Comparison of ENCODE assay signal across 37 cellular contexts in the genomic region with DNA sequence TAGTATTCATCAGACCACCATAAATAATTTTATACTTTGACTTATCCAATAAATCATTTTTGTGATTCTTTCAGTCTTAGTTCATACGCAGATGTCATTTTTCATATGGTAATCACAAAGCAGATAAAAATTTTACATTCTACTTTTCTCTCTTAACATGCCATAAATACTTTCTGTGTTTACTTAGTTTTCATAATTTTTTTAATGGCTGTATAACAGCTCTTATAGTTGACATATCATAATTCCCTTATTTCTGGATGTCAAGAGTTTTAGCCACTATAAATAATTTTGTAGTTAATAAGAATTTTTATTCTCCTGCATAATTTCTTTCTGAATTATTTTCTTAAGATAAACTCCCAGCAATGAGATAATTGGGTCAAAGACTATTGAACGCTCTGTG.
A peak's percentile ranks its signal among the peaks of the same experiment; 100 is the strongest.
DNase-seq lines count a peak whose midpoint lies in the region; ATAC-seq, FAIRE-seq and TF ChIP-seq lines count a peak whose summit lies in the region.
"Had no signal": no experiment of that assay in that cellular context is flagged by ENCODE, and none has a peak within 500 bp of the region (broad histone marks: within the 10 kb centered on the region; RNA-seq: fewer than 3 reads in every experiment).

No MANE protein-coding gene starts in this region.

- no peak for TF ChIP-seq RAD21 in SK-N-SH (IDR thresholded peaks at IDR 0.05; ENCODE audit: low read length)

- TF ChIP-seq CTCF in SK-N-SH (IDR thresholded peaks at IDR 0.05) (no peak), mesothelial cell of epicardium (IDR thresholded peaks at IDR 0.05; ENCODE audit: unreplicated experiment) (no peak)

- H3F3A ChIP-seq in SK-N-SH (replicated peaks; ENCODE audit: insufficient read depth) = no peaks in the 10 kb centered on the region

- H3K4me3 ChIP-seq in SK-N-SH (ENCODE audit: low read depth in 2 of 2, low read length in 1 of 2) = no peak overlapping the region
- H3K4me3 ChIP-seq in small intestine (ENCODE audit: low read depth in 1 of 2, low read length in 2 of 2) = no peak overlapping the region
- H3K4me3 ChIP-seq: A549; BLaER1; BLaER1 treated with 17β-estradiol and CSF1 and Interleukin-3, amounts not matched to agents 10 nM and 100 nM had no signal

- no peaks in the 10 kb centered on the region for H3K79me2 ChIP-seq in SK-N-SH (ENCODE audit: insufficient read depth)

- H3K9me3 ChIP-seq in SK-N-SH (no peaks in the 10 kb centered on the region), small intestine (ENCODE audit: control insufficient read depth, low read depth) (no peaks in the 10 kb centered on the region)
- H3K9me3 ChIP-seq: A549, BE2C, BLaER1, Caco-2 had no signal

- CTCF ChIA-PET in SK-N-SH (lab: Yijun Ruan, JAX) = no interaction called here

- H3K4me1 ChIP-seq in SK-N-SH (ENCODE audit: control insufficient read depth in 1 of 2, insufficient read depth in 2 of 2, low read depth in 1 of 2, low read length in 1 of 2) = peaks cover 8% of the 10 kb centered on the region in 2 experiments; a peak in 3 of 4 replicates
- H3K4me1 ChIP-seq in small intestine (ENCODE audit: control insufficient read depth in 2 of 2, insufficient read depth in 1 of 2, low read depth in 1 of 2, low read length in 1 of 2) = no peaks in the 10 kb centered on the region
- H3K4me1 ChIP-seq: A549; BLaER1; BLaER1 treated with 17β-estradiol and CSF1 and Interleukin-3, amounts not matched to agents 10 nM and 100 nM; Caco-2 had no signal

- no peak for ATAC-seq in SK-N-SH treated with all-trans-retinoic acid at 6 μM for 48 hours
- ATAC-seq: A549; CD8-positive, alpha-beta T cell had no signal

- H3K4me3 Mint-ChIP-seq in mesothelial cell of epicardium = no peak overlapping the region
- H3K4me3 Mint-ChIP-seq: B cell; CD14-positive monocyte; CD4-positive, alpha-beta memory T cell; CD4-positive, alpha-beta T cell; CD4-positive, CD25-positive, alpha-beta regulatory T cell; CD8-positive, alpha-beta memory T cell; CD8-positive, alpha-beta T cell had no signal

- H3K4me1 Mint-ChIP-seq in mesothelial cell of epicardium = peaks cover 10% of the 10 kb centered on the region
- H3K4me1 Mint-ChIP-seq: B cell; CD4-positive, CD25-positive, alpha-beta regulatory T cell; CD8-positive, alpha-beta memory T cell had no signal

- DNase-seq in SK-N-SH (no peak), frontal cortex (ENCODE audit: low spot score in 2 of 2) (no peak), mesothelial cell of epicardium (ENCODE audit: low spot score in 2 of 2, unreplicated experiment in 2 of 2) (no peak), small intestine (no peak), amniotic stem cell (lab: John Stamatoyannopoulos, UW) (no peak), germinal center (ENCODE audit: low spot score) (no peak), middle frontal gyrus (ENCODE audit: extremely low spot score, low spot score) (no peak)
- DNase-seq: 8988T; ACHN; AML-193; BE2C; C1 segment of cervical spinal cord; Caco-2; Calu3; CD4-positive, alpha-beta memory T cell; CD4-positive, alpha-beta T cell; CD4-positive, CD25-positive, alpha-beta regulatory T cell; CD8-positive, alpha-beta memory T cell; CD8-positive, alpha-beta T cell; COR-L47; DMS 273 treated with DMSO at 0.1 percent for 48 hours; DMS153; DMS53; DMS79; DMS79 treated with DMSO at 0.1 percent for 48 hours; DND-41; EL had no signal

- FAIRE-seq in frontal cortex (lab: Jason Lieb, UNC) = peak; percentile 43
- peak; percentile 5 for FAIRE-seq in small intestine (lab: Jason Lieb, UNC)
- FAIRE-seq: A204.1, A549, D721Med had no signal

- POLR2A ChIA-PET in SK-N-SH (lab: Yijun Ruan, JAX) = no interaction called here

- 72% methylated on average over 2 of the region's 2 CpGs for WGBS in SK-N-SH (ENCODE audit: low lambda C conversion rate)
- 77 to 80% (median 80%) methylated on average over 2 of the region's 2 CpGs for WGBS in small intestine, 3 donors

- H3K9ac ChIP-seq in SK-N-SH = no peak overlapping the region
- H3K9ac ChIP-seq: BLaER1; BLaER1 treated with 17β-estradiol and CSF1 and Interleukin-3, amounts not matched to agents 10 nM and 100 nM had no signal

- H3K27me3 ChIP-seq in SK-N-SH (ENCODE audit: insufficient read depth) = no peaks in the 10 kb centered on the region
- no peaks in the 10 kb centered on the region for H3K27me3 ChIP-seq in small intestine (ENCODE audit: control insufficient read depth in 2 of 2, insufficient read depth in 2 of 2, low read length in 2 of 2)
- H3K27me3 ChIP-seq: BE2C; BLaER1; BLaER1 treated with 17β-estradiol and CSF1 and Interleukin-3, amounts not matched to agents 10 nM and 100 nM had no signal

- H2AFZ ChIP-seq in SK-N-SH (ENCODE audit: low read depth) = no peak overlapping the region

- no peak for TF ChIP-seq EP300 in SK-N-SH (IDR thresholded peaks at IDR 0.05; ENCODE audit: borderline replicate concordance in 1 of 2, low read depth in 1 of 2, low read length in 1 of 2)

- H3K9me3 Mint-ChIP-seq in mesothelial cell of epicardium = peaks cover 8% of the 10 kb centered on the region
- H3K9me3 Mint-ChIP-seq: CD4-positive, alpha-beta T cell; CD4-positive, CD25-positive, alpha-beta regulatory T cell; CD8-positive, alpha-beta T cell had no signal

- no peaks in the 10 kb centered on the region for H3K9me2 ChIP-seq in SK-N-SH

- no peak overlapping the region for H3K4me2 ChIP-seq in SK-N-SH
- H3K4me2 ChIP-seq: A549; BLaER1; BLaER1 treated with 17β-estradiol and CSF1 and Interleukin-3, amounts not matched to agents 10 nM and 100 nM had no signal

- H3K36me3 ChIP-seq in SK-N-SH (replicated peaks in 1 of 2; ENCODE audit: control insufficient read depth in 1 of 2, insufficient read depth in 2 of 2, low read length in 1 of 2) (no peaks in the 10 kb centered on the region), small intestine (ENCODE audit: control insufficient read depth in 2 of 2, insufficient read depth in 2 of 2, low read length in 2 of 2) (no peaks in the 10 kb centered on the region)
- H3K36me3 ChIP-seq: BE2C; BLaER1; BLaER1 treated with 17β-estradiol and CSF1 and Interleukin-3, amounts not matched to agents 10 nM and 100 nM had no signal

- no peaks in the 10 kb centered on the region for H3K27me3 Mint-ChIP-seq in mesothelial cell of epicardium (ENCODE audit: low read depth)

- H3K27ac ChIP-seq in SK-N-SH (ENCODE audit: low read depth in 2 of 2, low read length in 1 of 2) (no peak overlapping the region), small intestine (ENCODE audit: low read depth in 1 of 2, low read length in 1 of 2) (no peak overlapping the region)
- H3K27ac ChIP-seq: 22Rv1; A549; BLaER1; BLaER1 treated with 17β-estradiol and CSF1 and Interleukin-3, amounts not matched to agents 10 nM and 100 nM; C4-2B had no signal

- H3K27ac Mint-ChIP-seq in mesothelial cell of epicardium = peak overlapping the region; percentile 63
- H3K27ac Mint-ChIP-seq: B cell; CD14-positive monocyte; CD4-positive, alpha-beta memory T cell; CD4-positive, alpha-beta T cell; CD4-positive, CD25-positive, alpha-beta regulatory T cell; CD8-positive, alpha-beta memory T cell; CD8-positive, alpha-beta T cell had no signal

- H4K20me1 ChIP-seq in SK-N-SH (ENCODE audit: insufficient read depth) = no peaks in the 10 kb centered on the region
- H4K20me1 ChIP-seq: BLaER1; BLaER1 treated with 17β-estradiol and CSF1 and Interleukin-3, amounts not matched to agents 10 nM and 100 nM had no signal

- H3K36me3 Mint-ChIP-seq in mesothelial cell of epicardium = no peaks in the 10 kb centered on the region
- H3K36me3 Mint-ChIP-seq: CD14-positive monocyte; CD4-positive, alpha-beta memory T cell; CD4-positive, CD25-positive, alpha-beta regulatory T cell; CD8-positive, alpha-beta memory T cell; CD8-positive, alpha-beta T cell had no signal

TF ChIP-seq in SK-N-SH treated with all-trans-retinoic acid at 6 μM for 48 hours, 23 proteins besides CTCF, POLR2A, EP300 and RAD21 (continues in another document):
- TF ChIP-seq ESRRG (CRISPR knock-in tag; IDR thresholded peaks at IDR 0.05) (no peak), OSR1 (CRISPR knock-in tag; IDR thresholded peaks at IDR 0.05) (no peak)
- TF ChIP-seq, protein P1, sequence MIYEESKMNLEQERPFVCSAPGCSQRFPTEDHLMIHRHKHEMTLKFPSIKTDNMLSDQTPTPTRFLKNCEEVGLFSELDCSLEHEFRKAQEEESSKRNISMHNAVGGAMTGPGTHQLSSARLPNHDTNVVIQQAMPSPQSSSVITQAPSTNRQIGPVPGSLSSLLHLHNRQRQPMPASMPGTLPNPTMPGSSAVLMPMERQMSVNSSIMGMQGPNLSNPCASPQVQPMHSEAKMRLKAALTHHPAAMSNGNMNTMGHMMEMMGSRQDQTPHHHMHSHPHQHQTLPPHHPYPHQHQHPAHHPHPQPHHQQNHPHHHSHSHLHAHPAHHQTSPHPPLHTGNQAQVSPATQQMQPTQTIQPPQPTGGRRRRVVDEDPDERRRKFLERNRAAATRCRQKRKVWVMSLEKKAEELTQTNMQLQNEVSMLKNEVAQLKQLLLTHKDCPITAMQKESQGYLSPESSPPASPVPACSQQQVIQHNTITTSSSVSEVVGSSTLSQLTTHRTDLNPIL (CRISPR knock-in tag; IDR thresholded peaks at IDR 0.05; ENCODE audit: low read depth) = 0 out of 2 replicates have a peak, but pooled peaks have one; percentile 30

TF ChIP-seq in SK-N-SH, 30 proteins besides CTCF, POLR2A, EP300 and RAD21 (continues in another document):
- TF ChIP-seq, protein P2, sequence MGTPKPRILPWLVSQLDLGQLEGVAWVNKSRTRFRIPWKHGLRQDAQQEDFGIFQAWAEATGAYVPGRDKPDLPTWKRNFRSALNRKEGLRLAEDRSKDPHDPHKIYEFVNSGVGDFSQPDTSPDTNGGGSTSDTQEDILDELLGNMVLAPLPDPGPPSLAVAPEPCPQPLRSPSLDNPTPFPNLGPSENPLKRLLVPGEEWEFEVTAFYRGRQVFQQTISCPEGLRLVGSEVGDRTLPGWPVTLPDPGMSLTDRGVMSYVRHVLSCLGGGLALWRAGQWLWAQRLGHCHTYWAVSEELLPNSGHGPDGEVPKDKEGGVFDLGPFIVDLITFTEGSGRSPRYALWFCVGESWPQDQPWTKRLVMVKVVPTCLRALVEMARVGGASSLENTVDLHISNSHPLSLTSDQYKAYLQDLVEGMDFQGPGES (IDR thresholded peaks at IDR 0.05; ENCODE audit: low read depth, low read length) = no peak
- TF ChIP-seq, protein P3, sequence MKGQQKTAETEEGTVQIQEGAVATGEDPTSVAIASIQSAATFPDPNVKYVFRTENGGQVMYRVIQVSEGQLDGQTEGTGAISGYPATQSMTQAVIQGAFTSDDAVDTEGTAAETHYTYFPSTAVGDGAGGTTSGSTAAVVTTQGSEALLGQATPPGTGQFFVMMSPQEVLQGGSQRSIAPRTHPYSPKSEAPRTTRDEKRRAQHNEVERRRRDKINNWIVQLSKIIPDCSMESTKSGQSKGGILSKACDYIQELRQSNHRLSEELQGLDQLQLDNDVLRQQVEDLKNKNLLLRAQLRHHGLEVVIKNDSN (IDR thresholded peaks at IDR 0.05; ENCODE audit: borderline replicate concordance, low read depth) = no peak
- TF ChIP-seq, protein P4, sequence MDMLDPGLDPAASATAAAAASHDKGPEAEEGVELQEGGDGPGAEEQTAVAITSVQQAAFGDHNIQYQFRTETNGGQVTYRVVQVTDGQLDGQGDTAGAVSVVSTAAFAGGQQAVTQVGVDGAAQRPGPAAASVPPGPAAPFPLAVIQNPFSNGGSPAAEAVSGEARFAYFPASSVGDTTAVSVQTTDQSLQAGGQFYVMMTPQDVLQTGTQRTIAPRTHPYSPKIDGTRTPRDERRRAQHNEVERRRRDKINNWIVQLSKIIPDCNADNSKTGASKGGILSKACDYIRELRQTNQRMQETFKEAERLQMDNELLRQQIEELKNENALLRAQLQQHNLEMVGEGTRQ (IDR thresholded peaks at IDR 0.05; ENCODE audit: borderline replicate concordance, low read depth, low read length) = no peak
